Comparison of ENCODE assay signal across 1 cellular context in genomic region chr5:33583332-33583731, GRCh38.
TF ChIP-seq lines count a peak whose summit lies in the region.

No MANE protein-coding gene starts in this region.

TF ChIP-seq in SK-N-SH, 30 proteins besides CTCF, POLR2A, EP300 and RAD21 (continued from another document):
- no peak for TF ChIP-seq MAX (IDR thresholded peaks at IDR 0.05; ENCODE audit: low read depth)
- no peak for TF ChIP-seq USF2 (IDR thresholded peaks at IDR 0.05; ENCODE audit: borderline replicate concordance, low read depth, low read length)
- TF ChIP-seq ELF1 (IDR thresholded peaks at IDR 0.05) = no peak
- no peak for TF ChIP-seq FOSL2 (IDR thresholded peaks at IDR 0.05; ENCODE audit: borderline replicate concordance, low read depth)
- no peak for TF ChIP-seq GABPA (IDR thresholded peaks at IDR 0.05; ENCODE audit: low read depth)
- TF ChIP-seq NRF1 (IDR thresholded peaks at IDR 0.05; ENCODE audit: low read depth, low read length) = no peak
- TF ChIP-seq USF1 (IDR thresholded peaks at IDR 0.05; ENCODE audit: borderline replicate concordance, low read depth) = no peak
- TF ChIP-seq SMC3 (IDR thresholded peaks at IDR 0.05; ENCODE audit: low read depth, low read length) = no peak
